In genomic region chr18:59715966-59716369, GRCh38 we compare ENCODE assay signal across 15 cellular contexts. TPM values are rescaled to one million over a fixed set of nuclear protein-coding genes. Genes with fewer than 3 reads are reported as not detected.
DNase-seq lines count a peak whose midpoint lies in the region; ATAC-seq, FAIRE-seq and TF ChIP-seq lines count a peak whose summit lies in the region.
"Had no signal": no experiment of that assay in that cellular context is flagged by ENCODE, and none has a peak within 500 bp of the region (broad histone marks: within the 10 kb centered on the region; RNA-seq: fewer than 3 reads in every experiment).

No MANE protein-coding gene starts in this region.

- H3K4me3 Mint-ChIP-seq in GM23338 = no peak overlapping the region
- H3K4me3 Mint-ChIP-seq: CD4-positive, alpha-beta T cell; central memory CD8-positive, alpha-beta T cell had no signal

- H3K4me3 ChIP-seq in kidney epithelial cell (ENCODE audit: low read depth, low read length) = no peak overlapping the region
- no peak overlapping the region for H3K4me3 ChIP-seq in GM23338
- H3K4me3 ChIP-seq: heart left ventricle had no signal

- H3K27me3 ChIP-seq in kidney epithelial cell (ENCODE audit: control insufficient read depth, insufficient read depth, low read length) (no peaks in the 10 kb centered on the region), GM23338 (ENCODE audit: insufficient read depth) (no peaks in the 10 kb centered on the region)
- H3K27me3 ChIP-seq: heart left ventricle had no signal

- no peak overlapping the region for H2AFZ ChIP-seq in GM23338

- no peak for ATAC-seq in GM23338
- ATAC-seq in HG02610 (IDR thresholded peaks at IDR 0.05; ENCODE audit: unreplicated experiment) = no peak
- ATAC-seq: heart left ventricle had no signal

- DNase-seq in AG08396 (ENCODE audit: low spot score) (peak; percentile 79), HTR-8/SVneo (ENCODE audit: insufficient read length, low spot score) (peak; percentile 65), astrocyte of the hippocampus (ENCODE audit: low read depth, low spot score) (peak; percentile 82), kidney epithelial cell (ENCODE audit: low read depth) (peak; percentile 91), GM23338 (ENCODE audit: low spot score) (no peak), NCI-H524 treated with DMSO at 0.1 percent for 48 hours (lab: John Stamatoyannopoulos, UW) (no peak), NCI-H1694 treated with DMSO at 0.1 percent for 48 hours (lab: John Stamatoyannopoulos, UW) (no peak)
- DNase-seq: activated CD8-positive, alpha-beta memory T cell treated with anti-CD3 and anti-CD28 coated beads, Interleukin-2, amount 50 U/mL, for 4 hours; CD4-positive, alpha-beta T cell; heart left ventricle; NCI-H1436; small intestine; T1000 had no signal

- H3K36me3 Mint-ChIP-seq in GM23338 (ENCODE audit: low read depth) = no peaks in the 10 kb centered on the region

- no peak overlapping the region for H3K27ac ChIP-seq in GM23338 (ENCODE audit: low read depth)
- H3K27ac ChIP-seq: heart left ventricle had no signal

- H3K9me3 Mint-ChIP-seq in GM23338 = no peaks in the 10 kb centered on the region; the same call in 2 of the 3 replicates
- H3K9me3 Mint-ChIP-seq: central memory CD8-positive, alpha-beta T cell had no signal

- peaks cover 5% of the 10 kb centered on the region for H3K27me3 Mint-ChIP-seq in GM23338 (ENCODE audit: insufficient read depth, low read depth, poor library complexity)
- H3K27me3 Mint-ChIP-seq: CD4-positive, alpha-beta T cell had no signal

- no peak overlapping the region for H3K27ac Mint-ChIP-seq in GM23338
- H3K27ac Mint-ChIP-seq: CD4-positive, alpha-beta T cell had no signal

- peak; percentile 57 for FAIRE-seq in HTR-8/SVneo (lab: Jason Lieb, UNC)
- FAIRE-seq: small intestine had no signal

- no peak overlapping the region for H3K4me2 ChIP-seq in GM23338

- no peaks in the 10 kb centered on the region for H3K9me2 ChIP-seq in GM23338 (ENCODE audit: insufficient read depth)

- no peaks in the 10 kb centered on the region for H3F3A ChIP-seq in GM23338 (replicated peaks; ENCODE audit: low read depth)

- no peaks in the 10 kb centered on the region for H3K36me3 ChIP-seq in kidney epithelial cell (ENCODE audit: control insufficient read depth, insufficient read depth, low read length)
- no peaks in the 10 kb centered on the region for H3K36me3 ChIP-seq in GM23338 (ENCODE audit: insufficient read depth)
- H3K36me3 ChIP-seq: heart left ventricle had no signal

- H3K4me1 Mint-ChIP-seq in GM23338 = peaks cover 10% of the 10 kb centered on the region
- H3K4me1 Mint-ChIP-seq: central memory CD8-positive, alpha-beta T cell had no signal

- no peaks in the 10 kb centered on the region; the same call in 1 of the 2 replicates for H3K4me1 ChIP-seq in GM23338 (ENCODE audit: insufficient read depth)
- H3K4me1 ChIP-seq: heart left ventricle had no signal

- H4K20me1 ChIP-seq in GM23338 (replicated peaks; ENCODE audit: insufficient read depth) = no peaks in the 10 kb centered on the region

- no peaks in the 10 kb centered on the region for H3K79me2 ChIP-seq in GM23338 (replicated peaks; ENCODE audit: insufficient read depth)

- TF ChIP-seq CTCF in kidney epithelial cell (IDR thresholded peaks at IDR 0.05; ENCODE audit: insufficient read depth, low read length, poor library complexity, severe bottlenecking) (peak; percentile 3), GM23338 (conservative IDR thresholded peaks at IDR 0.05; ENCODE audit: low read depth in 2 of 2) (no peak)

TF ChIP-seq in GM23338, 12 proteins besides CTCF, POLR2A, EP300 and RAD21 (continues in another document):
- TF ChIP-seq EZH2 (IDR thresholded peaks at IDR 0.05; ENCODE audit: low read depth, unreplicated experiment) (no peak), STAT1 (IDR thresholded peaks at IDR 0.05; ENCODE audit: unreplicated experiment) (no peak), NANOG (IDR thresholded peaks at IDR 0.05; ENCODE audit: borderline replicate concordance) (no peak), POLR2AphosphoS5 (IDR thresholded peaks at IDR 0.05; ENCODE audit: low read depth) (no peak), ZNF114 (CRISPR knock-in tag; IDR thresholded peaks at IDR 0.05) (no peak), CREB1 (CRISPR knock-in tag; IDR thresholded peaks at IDR 0.05; ENCODE audit: low read depth) (no peak), ZNF331 (CRISPR knock-in tag; IDR thresholded peaks at IDR 0.05; ENCODE audit: low read depth) (no peak)
- TF ChIP-seq, protein P1, sequence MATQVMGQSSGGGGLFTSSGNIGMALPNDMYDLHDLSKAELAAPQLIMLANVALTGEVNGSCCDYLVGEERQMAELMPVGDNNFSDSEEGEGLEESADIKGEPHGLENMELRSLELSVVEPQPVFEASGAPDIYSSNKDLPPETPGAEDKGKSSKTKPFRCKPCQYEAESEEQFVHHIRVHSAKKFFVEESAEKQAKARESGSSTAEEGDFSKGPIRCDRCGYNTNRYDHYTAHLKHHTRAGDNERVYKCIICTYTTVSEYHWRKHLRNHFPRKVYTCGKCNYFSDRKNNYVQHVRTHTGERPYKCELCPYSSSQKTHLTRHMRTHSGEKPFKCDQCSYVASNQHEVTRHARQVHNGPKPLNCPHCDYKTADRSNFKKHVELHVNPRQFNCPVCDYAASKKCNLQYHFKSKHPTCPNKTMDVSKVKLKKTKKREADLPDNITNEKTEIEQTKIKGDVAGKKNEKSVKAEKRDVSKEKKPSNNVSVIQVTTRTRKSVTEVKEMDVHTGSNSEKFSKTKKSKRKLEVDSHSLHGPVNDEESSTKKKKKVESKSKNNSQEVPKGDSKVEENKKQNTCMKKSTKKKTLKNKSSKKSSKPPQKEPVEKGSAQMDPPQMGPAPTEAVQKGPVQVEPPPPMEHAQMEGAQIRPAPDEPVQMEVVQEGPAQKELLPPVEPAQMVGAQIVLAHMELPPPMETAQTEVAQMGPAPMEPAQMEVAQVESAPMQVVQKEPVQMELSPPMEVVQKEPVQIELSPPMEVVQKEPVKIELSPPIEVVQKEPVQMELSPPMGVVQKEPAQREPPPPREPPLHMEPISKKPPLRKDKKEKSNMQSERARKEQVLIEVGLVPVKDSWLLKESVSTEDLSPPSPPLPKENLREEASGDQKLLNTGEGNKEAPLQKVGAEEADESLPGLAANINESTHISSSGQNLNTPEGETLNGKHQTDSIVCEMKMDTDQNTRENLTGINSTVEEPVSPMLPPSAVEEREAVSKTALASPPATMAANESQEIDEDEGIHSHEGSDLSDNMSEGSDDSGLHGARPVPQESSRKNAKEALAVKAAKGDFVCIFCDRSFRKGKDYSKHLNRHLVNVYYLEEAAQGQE (IDR thresholded peaks at IDR 0.05; ENCODE audit: unreplicated experiment) = no peak

RNA-seq across cellular contexts. Expression of gene CCBE1, which starts 18.7 kb away (rescaled TPM):
- 1.1 and 1.2 TPM in 2 replicates for total RNA-seq in kidney epithelial cell
- 2.1 and 3.5 TPM in 2 replicates for total RNA-seq in GM23338 (2014; rRNA removed; shearing (Covaris generic))
- polyA plus RNA-seq in GM23338 (2016; fragmentation: Nextera tagmentation; extraction: Ambion mirVana) = 1.2 and 2.6 TPM in 2 replicates
- total RNA-seq: CD4-positive, alpha-beta T cell had no signal

Comparison
In these comparisons a context has a peak if more than half of its experiments do, and no peak if none do; other contexts are left out.
1. DNase-seq: peak in AG08396 (single experiment), HTR-8/SVneo (single experiment), astrocyte of the hippocampus (single experiment) and kidney epithelial cell (single experiment); none in GM23338 (single experiment), NCI-H524 treated with DMSO at 0.1 percent for 48 hours (single experiment) and NCI-H1694 treated with DMSO at 0.1 percent for 48 hours (single experiment).